8 cellular contexts compared by ENCODE assay signal in the genomic region with DNA sequence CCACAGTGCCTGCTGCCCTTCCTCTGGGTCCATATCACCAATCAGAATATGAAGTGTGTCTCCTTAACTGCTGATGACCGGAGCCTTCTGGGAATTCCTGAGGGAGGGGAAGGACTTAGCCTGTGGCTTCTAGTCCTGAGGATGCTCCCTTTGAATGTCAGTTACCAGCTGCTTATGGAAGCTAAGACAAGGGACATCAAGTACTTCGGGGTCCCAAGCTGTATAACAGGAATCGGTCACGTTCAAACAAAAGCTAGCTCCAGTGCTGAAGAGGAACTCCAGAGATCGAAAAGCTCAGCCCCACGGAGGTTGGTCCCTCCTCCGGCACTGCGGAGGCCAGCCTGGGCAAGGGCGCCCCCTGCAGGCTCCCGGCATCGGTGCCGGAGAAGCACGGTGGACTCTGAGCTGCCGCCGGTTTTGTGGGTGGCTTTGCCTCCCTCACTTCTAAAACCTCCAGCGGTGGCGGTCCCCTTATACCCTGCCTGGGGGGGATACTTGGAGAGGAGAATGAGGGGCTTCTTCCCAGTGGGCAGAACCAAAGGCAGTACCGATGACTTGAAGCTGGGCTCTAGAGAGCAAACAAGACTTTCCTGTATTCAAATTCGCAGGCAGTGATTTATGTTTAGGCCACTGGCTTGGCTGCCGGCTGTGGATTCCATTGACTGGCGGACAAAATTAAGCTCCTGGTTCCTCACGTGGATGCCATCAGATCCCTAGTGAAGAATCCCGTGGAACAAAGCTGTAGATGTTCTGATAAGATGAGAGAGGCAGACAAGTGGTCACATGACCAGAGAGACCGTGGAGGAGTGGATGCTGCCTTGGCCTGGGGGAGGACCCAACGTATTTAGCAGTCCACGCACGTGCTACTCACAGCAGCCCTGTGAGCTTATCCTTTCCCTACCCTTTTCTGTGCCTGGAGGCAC.
DNase-seq lines count a peak whose midpoint lies in the region; ATAC-seq lines count a peak whose summit lies in the region.

No MANE protein-coding gene starts in this region.

- peak; percentile 92 for ATAC-seq in HG03139 (IDR thresholded peaks at IDR 0.05; ENCODE audit: unreplicated experiment)

- peak; percentile 77 to 84 (median 77) for DNase-seq in NCI-H1417 (lab: John Stamatoyannopoulos, UW)
- DNase-seq in NCI-H1417 treated with DMSO at 0.1 percent for 48 hours (lab: John Stamatoyannopoulos, UW): no peak
- DNase-seq in NCI-H345 (lab: John Stamatoyannopoulos, UW): peak; percentile 76
- peak; percentile 81 for DNase-seq in activated CD4-positive, alpha-beta T cell treated with anti-CD3 and anti-CD28 coated beads for 1 hour
- peak; percentile 25 to 75 for DNase-seq in cerebellar nuclear complex (lab: John Stamatoyannopoulos, UW)
- DNase-seq in kidney glomerular epithelial cell (lab: John Stamatoyannopoulos, UW): peak; percentile 92
- DNase-seq in stimulated activated CD4-positive, alpha-beta T cell treated with anti-CD3 and anti-CD28 coated beads, Interleukin-15, amount 100 ng/mL, for 1 hour (ENCODE audit: low read depth in 1 of 2, low spot score in 1 of 2): peak; percentile 77 to 87
